In the genomic region with DNA sequence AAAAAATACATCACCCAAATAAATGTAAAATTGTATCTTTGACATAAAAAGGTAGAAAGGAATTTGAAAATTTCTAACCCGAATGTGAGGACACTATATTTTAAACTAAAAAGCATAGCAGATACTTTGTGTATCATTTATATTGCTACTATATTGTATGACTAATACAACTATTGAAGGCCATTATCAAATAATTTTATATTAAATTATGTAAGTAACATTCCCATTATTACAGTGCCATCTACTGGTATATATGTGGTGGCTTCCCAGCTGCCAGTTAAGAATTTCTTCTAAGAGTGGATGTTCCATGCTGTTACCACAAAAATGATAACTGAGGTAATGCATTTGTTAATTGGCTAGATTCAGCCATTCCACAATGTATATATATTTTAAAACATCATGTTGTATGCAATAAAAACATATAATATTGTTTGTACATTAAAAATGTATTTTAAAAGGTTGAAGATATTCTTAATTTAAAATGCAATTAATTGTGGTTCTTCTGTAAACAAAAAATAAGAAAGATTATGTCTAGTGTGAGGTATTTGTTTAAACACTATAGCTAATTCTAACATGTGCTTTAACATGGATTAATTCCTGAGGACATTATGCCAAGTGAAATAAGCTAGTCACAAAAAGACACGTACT, we compare ENCODE assay signal across 8 cellular contexts.
DNase-seq lines count a peak whose midpoint lies in the region; ATAC-seq and TF ChIP-seq lines count a peak whose summit lies in the region.

No MANE protein-coding gene starts in this region.

- ATAC-seq in GM23338 (no peak; the same call in 2 of the 3 replicates), RWPE2 (ENCODE audit: low read depth) (peak; percentile 26; the same call in 1 of the 3 replicates)
- ATAC-seq in stimulated activated effector memory CD8-positive, alpha-beta T cell treated with anti-CD3 and anti-CD28 coated beads, Interleukin-12 subunit alpha, Interleukin-12 subunit beta, amount 100 ng/mL, for 72 hours: no peak

- intact Hi-C loops in spleen (cut with DNase I; ENCODE audit: low total_unique reads): loop anchor here (5.0 kb wide), 1 partner anchor 556 kb away; no protein-coding TSS in a partner anchor

- DNase-seq in AG04449 (ENCODE audit: low read depth, low spot score) (no peak), GM23338 (ENCODE audit: low spot score) (peak; percentile 64), RWPE2 (ENCODE audit: low spot score) (no peak), fibroblast of pulmonary artery (ENCODE audit: low read depth) (peak; percentile 68), spleen (no peak), middle frontal gyrus (ENCODE audit: extremely low spot score, low spot score) (no peak)
- DNase-seq in stimulated activated effector memory CD8-positive, alpha-beta T cell treated with anti-CD3 and anti-CD28 coated beads, Interleukin-12 subunit alpha, Interleukin-12 subunit beta, amount 100 ng/mL, for 72 hours (ENCODE audit: low spot score in 2 of 2): no peak
- DNase-seq in activated naive CD4-positive, alpha-beta T cell treated with Interleukin-2 at 50 U/mL for 16 hours: no peak

- no peaks in the 10 kb centered on the region for H4K20me1 ChIP-seq in GM23338 (replicated peaks; ENCODE audit: insufficient read depth)

- no peak overlapping the region for H3K4me3 ChIP-seq in AG04449 (ENCODE audit: low read depth, low read length)
- no peak overlapping the region for H3K4me3 ChIP-seq in GM23338
- no peak overlapping the region for H3K4me3 ChIP-seq in RWPE2 (ENCODE audit: severe bottlenecking)
- H3K4me3 ChIP-seq in fibroblast of pulmonary artery (replicated peaks; ENCODE audit: low read depth, low read length): no peak overlapping the region
- H3K4me3 ChIP-seq in spleen: no peak overlapping the region

- H3K9me3 ChIP-seq in RWPE2 (ENCODE audit: severe bottlenecking) (no peaks in the 10 kb centered on the region), spleen (no peaks in the 10 kb centered on the region)

- no peak for TF ChIP-seq POLR2A in spleen (IDR thresholded peaks at IDR 0.05)

- WGBS in spleen, 5 donors: 78 to 90% (median 84%) methylated on average over 2 of the region's 2 CpGs

- no peaks in the 10 kb centered on the region for H3K36me3 Mint-ChIP-seq in GM23338 (ENCODE audit: low read depth)
- no peaks in the 10 kb centered on the region for H3K36me3 Mint-ChIP-seq in stimulated activated effector memory CD8-positive, alpha-beta T cell treated with anti-CD3 and anti-CD28 coated beads, Interleukin-12 subunit alpha, Interleukin-12 subunit beta, amount 100 ng/mL, for 72 hours

- no peaks in the 10 kb centered on the region for H3K79me2 ChIP-seq in GM23338 (replicated peaks; ENCODE audit: insufficient read depth)

- H3K27ac Mint-ChIP-seq in GM23338: no peak overlapping the region
- no peak overlapping the region for H3K27ac Mint-ChIP-seq in stimulated activated effector memory CD8-positive, alpha-beta T cell treated with anti-CD3 and anti-CD28 coated beads, Interleukin-12 subunit alpha, Interleukin-12 subunit beta, amount 100 ng/mL, for 72 hours

- peaks cover 20% of the 10 kb centered on the region for H3K4me1 Mint-ChIP-seq in GM23338
- H3K4me1 Mint-ChIP-seq in stimulated activated effector memory CD8-positive, alpha-beta T cell treated with anti-CD3 and anti-CD28 coated beads, Interleukin-12 subunit alpha, Interleukin-12 subunit beta, amount 100 ng/mL, for 72 hours: no peaks in the 10 kb centered on the region

- H3F3A ChIP-seq in GM23338 (replicated peaks; ENCODE audit: low read depth): no peaks in the 10 kb centered on the region

- H3K27me3 ChIP-seq in GM23338 (ENCODE audit: insufficient read depth) (no peaks in the 10 kb centered on the region), RWPE2 (ENCODE audit: insufficient read depth, poor library complexity, severe bottlenecking) (no peaks in the 10 kb centered on the region), spleen (replicated peaks in 1 of 7) (peaks cover 0 to 19% (median 0%) of the 10 kb centered on the region in 7 donors)

- H3K36me3 ChIP-seq in GM23338 (ENCODE audit: insufficient read depth) (no peaks in the 10 kb centered on the region), RWPE2 (ENCODE audit: low read depth) (no peaks in the 10 kb centered on the region), spleen (no peaks in the 10 kb centered on the region)

- no peaks in the 10 kb centered on the region for H3K9me3 Mint-ChIP-seq in GM23338
- no peaks in the 10 kb centered on the region for H3K9me3 Mint-ChIP-seq in stimulated activated effector memory CD8-positive, alpha-beta T cell treated with anti-CD3 and anti-CD28 coated beads, Interleukin-12 subunit alpha, Interleukin-12 subunit beta, amount 100 ng/mL, for 72 hours

- no peaks in the 10 kb centered on the region for H3K9me2 ChIP-seq in GM23338 (ENCODE audit: insufficient read depth)

- H3K4me1 ChIP-seq in GM23338 (ENCODE audit: insufficient read depth): peaks cover 4% of the 10 kb centered on the region
- peaks cover 12% of the 10 kb centered on the region for H3K4me1 ChIP-seq in RWPE2 (ENCODE audit: insufficient read depth, poor library complexity, severe bottlenecking)
- H3K4me1 ChIP-seq in spleen: peaks cover 0 to 11% (median 0%) of the 10 kb centered on the region in 6 donors

- TF ChIP-seq CTCF in AG04449 (IDR thresholded peaks at IDR 0.05; ENCODE audit: insufficient read depth, low read length, missing control alignments) (peak; percentile 38), GM23338 (conservative IDR thresholded peaks at IDR 0.05; ENCODE audit: low read depth in 2 of 2) (peak; percentile 53 to 84), RWPE2 (IDR thresholded peaks at IDR 0.05; ENCODE audit: poor library complexity, severe bottlenecking) (peak; percentile 81), fibroblast of pulmonary artery (IDR thresholded peaks at IDR 0.05; ENCODE audit: low read length, missing control alignments) (peak; percentile 66), spleen (IDR thresholded peaks at IDR 0.05 in 8 of 11, conservative IDR thresholded peaks at IDR 0.05 in 3 of 11) (peak in 10 of 11 experiments; percentile 18 to 79 (median 59))

- H2AFZ ChIP-seq in GM23338: no peak overlapping the region

- H3K27me3 Mint-ChIP-seq in GM23338 (ENCODE audit: insufficient read depth, low read depth, poor library complexity): peaks cover 2% of the 10 kb centered on the region

- H3K4me2 ChIP-seq in GM23338: no peak overlapping the region

- CTCF ChIA-PET in AG04449 (lab: Yijun Ruan, JAX): interaction anchor here (0.8 to 8.3 kb wide), 26 partner anchors 9 to 1144 kb away, joined by 3 to 146 read pairs (median 4); a partner anchor contains a TSS

- POLR2A ChIA-PET in AG04449 (lab: Yijun Ruan, JAX): no interaction called here

- H3K27ac ChIP-seq in GM23338 (ENCODE audit: low read depth): no peak overlapping the region
- no peak overlapping the region for H3K27ac ChIP-seq in RWPE2 (ENCODE audit: poor library complexity, severe bottlenecking)
- no peak overlapping the region for H3K27ac ChIP-seq in spleen

- no peak overlapping the region for H3K4me3 Mint-ChIP-seq in GM23338
- H3K4me3 Mint-ChIP-seq in stimulated activated effector memory CD8-positive, alpha-beta T cell treated with anti-CD3 and anti-CD28 coated beads, Interleukin-12 subunit alpha, Interleukin-12 subunit beta, amount 100 ng/mL, for 72 hours: no peak overlapping the region

TF ChIP-seq in GM23338, 12 proteins besides CTCF, POLR2A, EP300 and RAD21:
- TF ChIP-seq CREB1 (CRISPR knock-in tag; IDR thresholded peaks at IDR 0.05; ENCODE audit: low read depth) (no peak), ZNF114 (CRISPR knock-in tag; IDR thresholded peaks at IDR 0.05) (no peak), JUNB (IDR thresholded peaks at IDR 0.05; ENCODE audit: unreplicated experiment) (no peak), EZH2 (IDR thresholded peaks at IDR 0.05; ENCODE audit: low read depth, unreplicated experiment) (no peak), NANOG (IDR thresholded peaks at IDR 0.05; ENCODE audit: borderline replicate concordance) (no peak), POLR2AphosphoS5 (IDR thresholded peaks at IDR 0.05; ENCODE audit: low read depth) (no peak), STAT1 (IDR thresholded peaks at IDR 0.05; ENCODE audit: unreplicated experiment) (no peak), EZH2phosphoT487 (IDR thresholded peaks at IDR 0.05; ENCODE audit: unreplicated experiment) (no peak)
- TF ChIP-seq, protein P1, sequence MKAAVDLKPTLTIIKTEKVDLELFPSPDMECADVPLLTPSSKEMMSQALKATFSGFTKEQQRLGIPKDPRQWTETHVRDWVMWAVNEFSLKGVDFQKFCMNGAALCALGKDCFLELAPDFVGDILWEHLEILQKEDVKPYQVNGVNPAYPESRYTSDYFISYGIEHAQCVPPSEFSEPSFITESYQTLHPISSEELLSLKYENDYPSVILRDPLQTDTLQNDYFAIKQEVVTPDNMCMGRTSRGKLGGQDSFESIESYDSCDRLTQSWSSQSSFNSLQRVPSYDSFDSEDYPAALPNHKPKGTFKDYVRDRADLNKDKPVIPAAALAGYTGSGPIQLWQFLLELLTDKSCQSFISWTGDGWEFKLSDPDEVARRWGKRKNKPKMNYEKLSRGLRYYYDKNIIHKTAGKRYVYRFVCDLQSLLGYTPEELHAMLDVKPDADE (IDR thresholded peaks at IDR 0.05): no peak

Comparison
In these comparisons a context has a peak if more than half of its experiments do, and no peak if none do; other contexts are left out.
1. DNase-seq: peak in GM23338 (single experiment) and fibroblast of pulmonary artery (single experiment); none in AG04449 (single experiment), RWPE2 (single experiment), spleen (single experiment), stimulated activated effector memory CD8-positive, alpha-beta T cell treated with anti-CD3 and anti-CD28 coated beads, Interleukin-12 subunit alpha, Interleukin-12 subunit beta, amount 100 ng/mL, for 72 hours (0 of 2), activated naive CD4-positive, alpha-beta T cell treated with Interleukin-2 at 50 U/mL for 16 hours (single experiment) and middle frontal gyrus (single experiment).
2. Peak in every context shown above with its lines, with median percentiles within 50 percentile points of each other: CTCF ChIP-seq.